31 cellular contexts compared by ENCODE assay signal in genomic region chr1:33960496-33960895, GRCh38.
"Had no signal": no experiment of that assay in that cellular context is flagged by ENCODE, and none has a peak within 500 bp of the region (broad histone marks: within the 10 kb centered on the region; RNA-seq: fewer than 3 reads in every experiment).

No MANE protein-coding gene starts in this region.

- ATAC-seq: activated CD8-positive, alpha-beta T cell treated with anti-CD3 and anti-CD28 coated beads for 36 hours; activated naive CD4-positive, alpha-beta T cell treated with anti-CD3 and anti-CD28 coated beads, Interleukin-2, amount 50 U/mL, for 72 hours; activated T-cell treated with anti-CD3 and anti-CD28 coated beads, Interleukin-2, amount 50 U/mL, for 4 hours; activated T-cell treated with anti-CD3 and anti-CD28 coated beads, Interleukin-2, amount 50 U/mL, for 72 hours; activated T-helper 17 cell treated with anti-CD3 and anti-CD28 coated beads, Interleukin-2, amount 50 U/mL, for 72 hours; body of pancreas had no signal

- DNase-seq: activated B cell treated with CpG ODN at 0.5 μM for 24 hours; activated CD4-positive, alpha-beta memory T cell treated with anti-CD3 and anti-CD28 coated beads for 36 hours; activated CD4-positive, alpha-beta T cell treated with anti-CD3 and anti-CD28 coated beads for 4 hours; activated CD4-positive, alpha-beta T cell treated with anti-CD3 and anti-CD28 coated beads, Interleukin-2, amount 10 ng/mL, durations not matched to agents 24 days and 14 days; activated CD4-positive, alpha-beta T cell treated with anti-CD3 and anti-CD28 coated beads, Interleukin-2, amount 50 U/mL, for 1 hour; activated CD4-positive, alpha-beta T cell treated with anti-CD3 and anti-CD28 coated beads, Interleukin-2, amount 50 U/mL, for 4 hours; activated CD4-positive, CD25-positive, alpha-beta regulatory T cell treated with anti-CD3 and anti-CD28 coated beads, Interleukin-2, amount 50 U/mL, for 72 hours; activated CD8-positive, alpha-beta memory T cell treated with anti-CD3 and anti-CD28 coated beads, Interleukin-2, amount 50 U/mL, for 4 hours; activated CD8-positive, alpha-beta T cell treated with anti-CD3 and anti-CD28 coated beads for 36 hours; activated gamma-delta T cell treated with Interleukin-2 at 50 U/mL for 16 hours; activated naive CD4-positive, alpha-beta T cell; activated naive CD4-positive, alpha-beta T cell treated with anti-CD3 and anti-CD28 coated beads for 36 hours; activated naive CD4-positive, alpha-beta T cell treated with anti-CD3 and anti-CD28 coated beads, Interleukin-2, amount 50 U/mL, for 16 hours; activated naive CD8-positive, alpha-beta T cell treated with anti-CD3 and anti-CD28 coated beads for 36 hours; activated T-cell treated with anti-CD3 and anti-CD28 coated beads for 4 hours; activated T-cell treated with anti-CD3 and anti-CD28 coated beads, Interleukin-2, amount 50 U/mL, for 1 hour; activated T-cell treated with anti-CD3 and anti-CD28 coated beads, Interleukin-2, amount 50 U/mL, for 4 hours; activated T-cell treated with anti-CD3 and anti-CD28 coated beads, Interleukin-2, amount 50 U/mL, for 72 hours; adrenal gland; amniotic stem cell; aorta; body of pancreas; brain microvascular endothelial cell; central memory CD4-positive, alpha-beta T cell; T-helper 1 cell; T-helper 2 cell; T-helper 9 cell had no signal

- H3K27ac ChIP-seq: adrenal gland, body of pancreas, brain microvascular endothelial cell, breast epithelium, VCaP had no signal

- H3K36me3 ChIP-seq: adrenal gland, brain microvascular endothelial cell, breast epithelium had no signal

- H3K4me3 ChIP-seq: adrenal gland, body of pancreas, breast epithelium had no signal

- H3K4me1 ChIP-seq: adrenal gland, body of pancreas, breast epithelium had no signal

- H3K27me3 ChIP-seq: adrenal gland, body of pancreas, brain microvascular endothelial cell, breast epithelium had no signal

- H3K9me3 ChIP-seq: adrenal gland, body of pancreas, breast epithelium had no signal
